8 cellular contexts compared by ENCODE assay signal in genomic region chr1:112904071-112904830, GRCh38. TPM values are rescaled to one million over a fixed set of nuclear protein-coding genes. Genes with fewer than 3 reads are reported as not detected.
DNase-seq lines count a peak whose midpoint lies in the region; ATAC-seq, FAIRE-seq and TF ChIP-seq lines count a peak whose summit lies in the region.

No MANE protein-coding gene starts in this region.

- no peaks in the 10 kb centered on the region for H3K36me3 Mint-ChIP-seq in T-helper 17 cell (ENCODE audit: low read depth)

- no peaks in the 10 kb centered on the region for H3K36me3 ChIP-seq in colonic mucosa
- H3K36me3 ChIP-seq in effector memory CD4-positive, alpha-beta T cell (ENCODE audit: control insufficient read depth, insufficient read depth, low read length) = no peaks in the 10 kb centered on the region

- no peaks in the 10 kb centered on the region for H3K4me1 ChIP-seq in colonic mucosa
- H3K4me1 ChIP-seq in effector memory CD4-positive, alpha-beta T cell (ENCODE audit: control insufficient read depth, insufficient read depth, low read length, poor library complexity, severe bottlenecking) = peaks cover 4% of the 10 kb centered on the region

- no peaks in the 10 kb centered on the region for H3K27me3 ChIP-seq in colonic mucosa
- no peaks in the 10 kb centered on the region for H3K27me3 ChIP-seq in effector memory CD4-positive, alpha-beta T cell (replicated peaks; ENCODE audit: control insufficient read depth, insufficient read depth, low read length, poor library complexity, severe bottlenecking)

- peak overlapping the region; percentile 46 for H3K27ac Mint-ChIP-seq in T-helper 17 cell

- no peaks in the 10 kb centered on the region for H3K27me3 Mint-ChIP-seq in T-helper 17 cell

- no peak for TF ChIP-seq CTCF in colonic mucosa (IDR thresholded peaks at IDR 0.05)

- no peak overlapping the region for H3K9ac ChIP-seq in colonic mucosa (ENCODE audit: low read depth in 2 of 2, low read length in 2 of 2)

- H3K27ac ChIP-seq in colonic mucosa = peak overlapping the region; percentile 68
- no peak overlapping the region for H3K27ac ChIP-seq in effector memory CD4-positive, alpha-beta T cell (ENCODE audit: insufficient read depth, low read length, poor library complexity, severe bottlenecking)

- intact Hi-C loops in colonic mucosa (cut with DNase I) = no loop called here

- H3K4me1 Mint-ChIP-seq in T-helper 17 cell = peaks cover 15% of the 10 kb centered on the region

- no peak for FAIRE-seq in urothelium cell line (lab: Jason Lieb, UNC)

- no peaks in the 10 kb centered on the region for H3K9me3 ChIP-seq in T-helper 17 cell (ENCODE audit: control insufficient read depth, low read length, poor library complexity, severe bottlenecking)
- no peaks in the 10 kb centered on the region for H3K9me3 ChIP-seq in colonic mucosa
- H3K9me3 ChIP-seq in effector memory CD4-positive, alpha-beta T cell (ENCODE audit: control insufficient read depth, low read length) = no peaks in the 10 kb centered on the region

- H3K4me3 ChIP-seq in colonic mucosa = no peak overlapping the region
- H3K4me3 ChIP-seq in effector memory CD4-positive, alpha-beta T cell (ENCODE audit: insufficient read depth, low read depth, low read length, poor library complexity, severe bottlenecking) = no peak overlapping the region

- H3K4me3 Mint-ChIP-seq in T-helper 17 cell = peak overlapping the region; percentile 26

- DNase-seq in GOT3 (lab: John Stamatoyannopoulos, UW) (peak; percentile 17), T-helper 17 cell (no peak), colonic mucosa (no peak), anterior cingulate cortex (lab: John Stamatoyannopoulos, UW) (no peak), urothelium cell line (ENCODE audit: low spot score) (no peak)
- DNase-seq in stimulated activated CD4-positive, alpha-beta T cell treated with anti-CD3 and anti-CD28 coated beads, Interleukin-1b, Interleukin-23, amount 100 ng/mL, for 48 hours = peak; percentile 77
- DNase-seq in effector memory CD4-positive, alpha-beta T cell = no peak

- ATAC-seq in T-helper 17 cell (peak; percentile 61), HG02588 (IDR thresholded peaks at IDR 0.05; ENCODE audit: unreplicated experiment) (no peak)

RNA-seq across cellular contexts. Expression of gene SLC16A1, which starts 51.7 kb away (rescaled TPM):
- total RNA-seq in T-helper 17 cell (10 to 100 TPM; 29.2 to 31.9 TPM), colonic mucosa (10 to 100 TPM; 71.8 to 92.4 TPM)

Comparison
In these comparisons a context has a peak if more than half of its experiments do, and no peak if none do; other contexts are left out.
1. DNase-seq: peak in GOT3 (single experiment) and stimulated activated CD4-positive, alpha-beta T cell treated with anti-CD3 and anti-CD28 coated beads, Interleukin-1b, Interleukin-23, amount 100 ng/mL, for 48 hours (single experiment); none in T-helper 17 cell (0 of 3), colonic mucosa (single experiment), anterior cingulate cortex (0 of 58), urothelium cell line (single experiment) and effector memory CD4-positive, alpha-beta T cell (0 of 3).